ENCODE assay signal across 9 cellular contexts in genomic region chr10:101287922-101288638, GRCh38. TPM values are rescaled to one million over a fixed set of nuclear protein-coding genes. Genes with fewer than 3 reads are reported as not detected.
DNase-seq lines count a peak whose midpoint lies in the region; ATAC-seq, FAIRE-seq and TF ChIP-seq lines count a peak whose summit lies in the region.
"Had no signal": no experiment of that assay in that cellular context is flagged by ENCODE, and none has a peak within 500 bp of the region (broad histone marks: within the 10 kb centered on the region; RNA-seq: fewer than 3 reads in every experiment).

No MANE protein-coding gene starts in this region.

- no peak for TF ChIP-seq EP300 in Ishikawa (IDR thresholded peaks at IDR 0.05; ENCODE audit: borderline replicate concordance)

- no peak overlapping the region for H3K9ac ChIP-seq in kidney (ENCODE audit: low read length in 2 of 2)

- DNase-seq in CMK (ENCODE audit: low read depth), result peak; percentile 18
- DNase-seq in kidney, result peak; percentile 23
- no peak for DNase-seq in stimulated activated CD4-positive, alpha-beta T cell treated with anti-CD3 and anti-CD28 coated beads, Interleukin-1b, Interleukin-23, amount 100 ng/mL, for 48 hours
- no peak for DNase-seq in NK-92 (lab: John Stamatoyannopoulos, UW; ENCODE audit: unreplicated experiment)

- no peaks in the 10 kb centered on the region for H3K9me3 ChIP-seq in kidney (ENCODE audit: control insufficient read depth in 1 of 2, low read length in 2 of 2)
- H3K9me3 ChIP-seq: mucosa of descending colon had no signal

- H3K4me1 ChIP-seq in kidney (ENCODE audit: control insufficient read depth in 1 of 2, insufficient read depth in 1 of 2, low read depth in 1 of 2, low read length in 2 of 2), result peaks cover 0 to 7% of the 10 kb centered on the region in 2 donors

- no peak for FAIRE-seq in kidney (lab: Jason Lieb, UNC)

- no peak overlapping the region for H3K27ac ChIP-seq in kidney (ENCODE audit: low read depth in 2 of 2, low read length in 2 of 2)

- no peak for ATAC-seq in GM19397 (IDR thresholded peaks at IDR 0.05; ENCODE audit: unreplicated experiment)
- no peak for ATAC-seq in HG03460 (IDR thresholded peaks at IDR 0.05; ENCODE audit: unreplicated experiment)
- ATAC-seq: mucosa of descending colon had no signal

- no peaks in the 10 kb centered on the region for H3K36me3 ChIP-seq in kidney (ENCODE audit: control insufficient read depth in 1 of 2, insufficient read depth in 2 of 2, low read length in 2 of 2)

- H3K4me3 ChIP-seq in WI38 (ENCODE audit: low read depth, low read length) (no peak overlapping the region), kidney (ENCODE audit: low read length in 2 of 2) (no peak overlapping the region)
- H3K4me3 ChIP-seq: mucosa of descending colon had no signal

- TF ChIP-seq CTCF in WI38 (IDR thresholded peaks at IDR 0.05; ENCODE audit: low read depth, low read length) (peak; percentile 52), kidney (IDR thresholded peaks at IDR 0.05; ENCODE audit: borderline replicate concordance, extremely low read depth, insufficient read depth) (no peak)

- intact Hi-C loops in kidney (cut with DNase I), result no loop called here

- peak; percentile 67 for TF ChIP-seq RAD21 in Ishikawa (IDR thresholded peaks at IDR 0.05; ENCODE audit: low read depth)

TF ChIP-seq in Ishikawa, 13 proteins besides CTCF, POLR2A, EP300 and RAD21:
- TF ChIP-seq REST (IDR thresholded peaks at IDR 0.05; ENCODE audit: low read depth) (no peak), ZBTB7A (IDR thresholded peaks at IDR 0.05; ENCODE audit: low read depth) (no peak), CREB1 (IDR thresholded peaks at IDR 0.05; ENCODE audit: low read depth) (no peak), FOXM1 (IDR thresholded peaks at IDR 0.05; ENCODE audit: borderline replicate concordance, low read depth) (no peak), TEAD4 (IDR thresholded peaks at IDR 0.05) (no peak)

RNA-seq across cellular contexts. Expression of gene LBX1, which starts 58.8 kb away (rescaled TPM):
- not detected for total RNA-seq in kidney
- not detected for polyA plus RNA-seq in kidney (ENCODE audit: insufficient read depth, low read depth, low replicate concordance)
- total RNA-seq: mucosa of descending colon had no signal

Comparison
In these comparisons a context has a peak if more than half of its experiments do, and no peak if none do; other contexts are left out.
1. DNase-seq: peak in CMK (single experiment) and kidney (single experiment); none in stimulated activated CD4-positive, alpha-beta T cell treated with anti-CD3 and anti-CD28 coated beads, Interleukin-1b, Interleukin-23, amount 100 ng/mL, for 48 hours (single experiment) and NK-92 (single experiment).